Comparison of ENCODE assay signal across 20 cellular contexts in the genomic region with DNA sequence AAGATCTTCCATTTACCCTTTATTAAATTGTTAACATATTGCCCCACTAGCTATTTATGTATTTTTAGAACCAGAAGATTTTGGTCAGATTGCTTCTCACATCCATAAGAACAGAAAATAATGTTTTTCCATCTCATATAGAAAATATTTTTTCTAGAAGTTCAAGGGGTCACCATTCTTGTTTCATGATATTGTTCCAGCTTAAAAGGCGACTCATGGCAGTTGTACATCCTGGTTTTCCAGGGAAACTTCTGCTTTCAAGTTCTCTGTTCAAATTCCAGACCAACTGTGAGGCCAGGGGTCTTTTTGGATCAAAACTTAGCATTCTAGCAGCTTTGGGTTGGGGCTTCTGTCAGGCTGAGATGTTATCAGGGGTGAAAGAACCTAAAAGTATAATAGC.
DNase-seq lines count a peak whose midpoint lies in the region; ATAC-seq and TF ChIP-seq lines count a peak whose summit lies in the region.
"Had no signal": no experiment of that assay in that cellular context is flagged by ENCODE, and none has a peak within 500 bp of the region (broad histone marks: within the 10 kb centered on the region; RNA-seq: fewer than 3 reads in every experiment).

No MANE protein-coding gene starts in this region.

- peak overlapping the region; percentile 23; the same call in 1 of the 2 replicates for H3K4me3 ChIP-seq in BLaER1
- H3K4me3 ChIP-seq in fibroblast of the aortic adventitia (ENCODE audit: low read depth, low read length), result no peak overlapping the region
- H3K4me3 ChIP-seq in left lung, result no peak overlapping the region

- peak overlapping the region; percentile 20; the same call in 1 of the 2 replicates for H3K27ac Mint-ChIP-seq in HFFc6
- no peak overlapping the region for H3K27ac Mint-ChIP-seq in CD4-positive, alpha-beta T cell

- POLR2A ChIA-PET in CD4-positive, alpha-beta T cell (lab: Charles Lee), result no interaction called here

- no peaks in the 10 kb centered on the region for H4K20me1 ChIP-seq in BLaER1

- peak overlapping the region; percentile 33; the same call in 1 of the 2 replicates for H3K4me3 Mint-ChIP-seq in HFFc6
- H3K4me3 Mint-ChIP-seq in CD4-positive, alpha-beta T cell, result no peak overlapping the region

- no peaks in the 10 kb centered on the region for H3K27me3 Mint-ChIP-seq in HFFc6 (ENCODE audit: insufficient read depth)
- H3K27me3 Mint-ChIP-seq in CD4-positive, alpha-beta T cell, result no peaks in the 10 kb centered on the region

- H3K36me3 Mint-ChIP-seq in HFFc6 (ENCODE audit: low read depth), result peaks cover 29% of the 10 kb centered on the region
- H3K36me3 Mint-ChIP-seq in CD4-positive, alpha-beta T cell (ENCODE audit: low read depth), result peaks cover 28% of the 10 kb centered on the region

- peaks cover 17% of the 10 kb centered on the region for H3K9me3 ChIP-seq in BLaER1
- H3K9me3 ChIP-seq in CD4-positive, alpha-beta T cell (ENCODE audit: control insufficient read depth, low read length), result no peaks in the 10 kb centered on the region
- no peaks in the 10 kb centered on the region for H3K9me3 ChIP-seq in left lung

- H3K27me3 ChIP-seq in BLaER1, result no peaks in the 10 kb centered on the region
- H3K27me3 ChIP-seq in CD4-positive, alpha-beta T cell (ENCODE audit: control insufficient read depth, insufficient read depth, low read length), result no peaks in the 10 kb centered on the region
- no peaks in the 10 kb centered on the region for H3K27me3 ChIP-seq in left lung

- peaks cover 34% of the 10 kb centered on the region for H3K4me1 Mint-ChIP-seq in HFFc6 (ENCODE audit: low read depth)
- peaks cover 11% of the 10 kb centered on the region for H3K4me1 Mint-ChIP-seq in CD4-positive, alpha-beta T cell (ENCODE audit: low read depth)

- peaks cover 44% of the 10 kb centered on the region for H3K36me3 ChIP-seq in BLaER1
- no peaks in the 10 kb centered on the region for H3K36me3 ChIP-seq in left lung

- ATAC-seq in CD4-positive, alpha-beta T cell (ENCODE audit: poor library complexity), result no peak
- no peak for ATAC-seq in left lung
- ATAC-seq: PC-3 had no signal

- H3K4me1 ChIP-seq in BLaER1 (peaks cover 100% of the 10 kb centered on the region), left lung (peaks cover 11 to 12% of the 10 kb centered on the region in 2 donors)

- CTCF ChIA-PET in CD4-positive, alpha-beta T cell (lab: Charles Lee), result no interaction called here

- peak overlapping the region; percentile 79 for H3K27ac ChIP-seq in BLaER1
- peak overlapping the region; percentile 56 for H3K27ac ChIP-seq in VCaP
- H3K27ac ChIP-seq in CD4-positive, alpha-beta T cell (ENCODE audit: low read depth, low read length), result no peak overlapping the region
- no peak overlapping the region for H3K27ac ChIP-seq in left lung
- H3K27ac ChIP-seq: HL-60 had no signal

- H3K9me3 Mint-ChIP-seq in HFFc6, result no peaks in the 10 kb centered on the region
- H3K9me3 Mint-ChIP-seq in CD4-positive, alpha-beta T cell, result no peaks in the 10 kb centered on the region

- TF ChIP-seq CTCF in HFFc6 (IDR thresholded peaks at IDR 0.05), result no peak
- no peak for TF ChIP-seq CTCF in VCaP (conservative IDR thresholded peaks at IDR 0.05)
- TF ChIP-seq CTCF in fibroblast of the aortic adventitia (IDR thresholded peaks at IDR 0.05; ENCODE audit: insufficient read depth, low read length), result no peak
- TF ChIP-seq CTCF in CD4-positive, alpha-beta T cell (IDR thresholded peaks at IDR 0.05), result no peak
- TF ChIP-seq CTCF in left lung (IDR thresholded peaks at IDR 0.05), result no peak

- peak overlapping the region; percentile 40; the same call in 1 of the 2 replicates for H3K9ac ChIP-seq in BLaER1

- intact Hi-C loops in CD4-positive, alpha-beta T cell (cut with DNase I, micrococcal nuclease), result no loop called here
- intact Hi-C loops in left lung (cut with DNase I), result no loop called here

- H3K4me2 ChIP-seq in BLaER1, result peak overlapping the region; percentile 90

- no peak for DNase-seq in HFFc6
- peak; percentile 17 for DNase-seq in fibroblast of the aortic adventitia (ENCODE audit: low read depth)
- no peak for DNase-seq in Ammon's horn (ENCODE audit: low spot score)
- DNase-seq in retina, result no peak
- DNase-seq in CD4-positive, alpha-beta T cell, result no peak
- no peak for DNase-seq in left lung
- DNase-seq: C1 segment of cervical spinal cord, DMS79, H7, MV-4-11, NCI-H1694 treated with DMSO at 0.1 percent for 48 hours, NCI-H2107, NCI-H510A, NCI-H774, RPMI8226, SHP77 treated with DMSO at 0.1 percent for 48 hours had no signal

Comparison
In these comparisons a context has a peak if more than half of its experiments do, and no peak if none do; other contexts are left out.
1. H3K27ac ChIP-seq: peak in BLaER1 (single experiment) and VCaP (single experiment); none in CD4-positive, alpha-beta T cell (single experiment) and left lung (0 of 2).